In the genomic region with DNA sequence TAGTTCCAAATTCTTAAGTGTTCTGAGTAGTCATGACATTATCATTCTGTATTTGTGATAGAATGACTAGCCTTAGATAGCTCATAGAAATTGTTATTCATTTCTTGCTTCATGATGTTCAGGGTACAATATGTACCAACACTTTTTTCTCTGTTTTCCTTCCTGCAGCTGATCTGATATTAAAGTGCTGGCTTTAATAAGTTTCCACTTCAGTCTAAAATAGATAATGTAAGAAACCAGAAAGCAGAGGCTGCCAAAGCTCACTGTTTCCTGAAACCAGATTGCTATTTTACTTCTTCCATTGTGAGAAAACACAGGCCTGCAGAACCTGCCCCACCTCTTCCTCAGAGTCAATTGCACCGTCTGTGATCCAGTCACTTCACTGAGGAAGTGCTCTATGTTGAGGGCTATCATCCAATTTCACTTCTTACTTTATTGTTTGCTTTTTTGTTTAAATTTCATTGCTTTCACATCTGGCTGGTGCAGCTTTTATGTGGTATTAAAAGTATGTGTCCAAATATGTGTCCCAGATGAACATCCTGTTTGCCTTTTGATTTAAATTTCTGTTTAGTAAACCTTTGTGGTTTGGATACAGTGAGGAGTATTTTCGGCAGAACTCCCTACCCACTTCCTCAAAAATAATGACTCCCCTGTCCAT, we compare ENCODE assay signal across 8 cellular contexts.
DNase-seq lines count a peak whose midpoint lies in the region; ATAC-seq and TF ChIP-seq lines count a peak whose summit lies in the region.

No MANE protein-coding gene starts in this region.

- H3K27ac Mint-ChIP-seq in Caco-2 (ENCODE audit: unreplicated experiment), result no peak overlapping the region

- TF ChIP-seq CTCF in cardiac fibroblast (IDR thresholded peaks at IDR 0.05; ENCODE audit: low read depth, low read length) (no peak), mucosa of descending colon (IDR thresholded peaks at IDR 0.05) (no peak), Caco-2 (IDR thresholded peaks at IDR 0.05; ENCODE audit: insufficient read depth in 1 of 2, low read depth in 1 of 2, low read length in 1 of 2, severe bottlenecking in 1 of 2, unreplicated experiment in 1 of 2) (no peak)

- intact Hi-C loops in mucosa of descending colon (cut with DNase I, micrococcal nuclease), result no loop called here
- intact Hi-C loops in Caco-2 (cut with micrococcal nuclease; ENCODE audit: unreplicated experiment), result no loop called here

- no peaks in the 10 kb centered on the region for H3K27me3 ChIP-seq in Caco-2 (replicated peaks; ENCODE audit: control insufficient read depth, insufficient read depth, low read length)

- no peaks in the 10 kb centered on the region for H3K36me3 ChIP-seq in mucosa of descending colon (ENCODE audit: low read depth)
- no peaks in the 10 kb centered on the region for H3K36me3 ChIP-seq in Caco-2 (ENCODE audit: control insufficient read depth, insufficient read depth, low read length)

- BruUV-seq in Caco-2 (replicated peaks; lab: Mats Ljungman, UMichigan), result no TSS peak

- H3K4me3 Mint-ChIP-seq in Caco-2 (ENCODE audit: unreplicated experiment), result no peak overlapping the region

- no peaks in the 10 kb centered on the region for H3K9me3 Mint-ChIP-seq in Caco-2 (ENCODE audit: unreplicated experiment)

- peaks cover 5% of the 10 kb centered on the region for H3K27me3 Mint-ChIP-seq in Caco-2 (ENCODE audit: insufficient read depth, unreplicated experiment)

- no peaks in the 10 kb centered on the region for H3K36me3 Mint-ChIP-seq in Caco-2 (ENCODE audit: insufficient read depth, unreplicated experiment)

- CTCF ChIA-PET in Caco-2 (lab: Charles Lee), result no interaction called here

- H3K9me3 ChIP-seq in mucosa of descending colon (no peaks in the 10 kb centered on the region), Caco-2 (no peaks in the 10 kb centered on the region)

- POLR2A ChIA-PET in Caco-2 (lab: Charles Lee), result no interaction called here

- ATAC-seq in GM18858 (IDR thresholded peaks at IDR 0.05; ENCODE audit: unreplicated experiment) (peak; percentile 40), mucosa of descending colon (peak; percentile 55), GM19328 (IDR thresholded peaks at IDR 0.05; ENCODE audit: unreplicated experiment) (no peak)

- H3K4me1 Mint-ChIP-seq in Caco-2 (ENCODE audit: low read depth, unreplicated experiment), result no peaks in the 10 kb centered on the region

- DNase-seq in HT-29 (ENCODE audit: low spot score) (peak; percentile 39), cardiac fibroblast (ENCODE audit: low read depth in 2 of 2) (peak; percentile 93 to 98), mucosa of descending colon (peak in 1 of 3 donors; percentile 14), Caco-2 (no peak), NCI-H1417 (lab: John Stamatoyannopoulos, UW) (no peak), NCI-H146 treated with DMSO at 0.1 percent for 48 hours (lab: John Stamatoyannopoulos, UW; ENCODE audit: unreplicated experiment) (no peak)

- H3K4me3 ChIP-seq in cardiac fibroblast (replicated peaks in 1 of 2; ENCODE audit: low read depth in 2 of 2, low read length in 2 of 2) (no peak overlapping the region), mucosa of descending colon (no peak overlapping the region), Caco-2 (ENCODE audit: low read depth, low read length) (no peak overlapping the region)

- no peaks in the 10 kb centered on the region for H3K4me1 ChIP-seq in mucosa of descending colon (ENCODE audit: low read depth)
- no peaks in the 10 kb centered on the region for H3K4me1 ChIP-seq in Caco-2

Comparison
In these comparisons a context has a peak if more than half of its experiments do, and no peak if none do; other contexts are left out.
1. DNase-seq: peak in HT-29 (single experiment) and cardiac fibroblast (2 of 2); none in Caco-2 (0 of 2), NCI-H1417 (0 of 3) and NCI-H146 treated with DMSO at 0.1 percent for 48 hours (single experiment).